ENCODE assay signal across 13 cellular contexts in the genomic region with DNA sequence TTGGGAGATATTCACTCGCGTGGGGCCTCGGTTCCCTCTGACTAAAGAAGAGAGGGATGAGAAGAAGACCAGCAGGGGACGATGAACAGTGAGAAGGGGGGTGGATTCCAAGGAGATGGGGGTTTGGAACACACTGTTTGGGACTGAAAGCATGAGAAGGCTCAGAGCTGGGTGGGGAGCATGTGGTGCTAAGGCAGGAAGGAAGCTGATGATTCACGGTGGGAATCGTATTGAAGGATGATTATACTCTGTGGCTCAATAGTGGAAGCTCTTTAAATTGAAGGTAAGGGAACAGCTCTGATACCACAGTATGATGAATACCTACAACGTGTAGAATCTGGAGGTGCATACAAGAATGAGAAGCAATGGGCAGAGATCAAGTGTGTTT.
"Had no signal": no experiment of that assay in that cellular context is flagged by ENCODE, and none has a peak within 500 bp of the region (broad histone marks: within the 10 kb centered on the region; RNA-seq: fewer than 3 reads in every experiment).

No MANE protein-coding gene starts in this region.

- H3K36me3 ChIP-seq: transverse colon, uterus had no signal

- H3K4me1 ChIP-seq: transverse colon, uterus had no signal

- H3K9me3 ChIP-seq: uterus had no signal

- H3K4me3 ChIP-seq: transverse colon, uterus had no signal

- H3K27ac ChIP-seq: transverse colon, uterus had no signal

- DNase-seq: activated B cell treated with CpG ODN at 0.5 μM for 24 hours; activated CD4-positive, alpha-beta memory T cell treated with anti-CD3 and anti-CD28 coated beads, Interleukin-2, amount 10 ng/mL, durations not matched to agents 7 days and 5 days; activated CD4-positive, alpha-beta T cell treated with anti-CD3 and anti-CD28 coated beads for 4 hours; activated CD8-positive, alpha-beta memory T cell treated with anti-CD3 and anti-CD28 coated beads, Interleukin-2, amount 10 ng/mL, durations not matched to agents 7 days and 5 days; endodermal cell; erythroblast; left cardiac atrium; stimulated activated CD4-positive, alpha-beta T cell treated with anti-CD3 and anti-CD28 coated beads, Interleukin-12 subunit alpha, Interleukin-12 subunit beta, amount 100 ng/mL, for 4 hours; stimulated activated CD4-positive, alpha-beta T cell treated with anti-CD3 and anti-CD28 coated beads, Interleukin-1b, Interleukin-23, amount 100 ng/mL, for 48 hours; stimulated activated CD8-positive, alpha-beta memory T cell treated with anti-CD3 and anti-CD28 coated beads, Interleukin-4, amount 100 ng/mL, for 48 hours; stimulated activated naive CD4-positive, alpha-beta T cell treated with Interleukin-2 at 50 U/mL for 16 hours; transverse colon; uterus had no signal

- H3K27me3 ChIP-seq: transverse colon, uterus had no signal
